1 cellular context compared by ENCODE assay signal in genomic region chr15:40564591-40565332, GRCh38.
TF ChIP-seq lines count a peak whose summit lies in the region.

Gene CCDC32 (minus strand): TSS chr15:40565042. CDS start chr15:40563015, 2,027 bp downstream.

TF ChIP-seq in HepG2, 621 proteins besides CTCF, POLR2A, EP300 and RAD21 (continued from another document and continues in another):
- TF ChIP-seq DZIP1 (CRISPR knock-in tag; IDR thresholded peaks at IDR 0.05) (no peak), ZNF569 (CRISPR knock-in tag; IDR thresholded peaks at IDR 0.05; ENCODE audit: borderline replicate concordance) (no peak), ZKSCAN1 (IDR thresholded peaks at IDR 0.05; ENCODE audit: low read length) (no peak), CAMTA2 (CRISPR knock-in tag; IDR thresholded peaks at IDR 0.05; ENCODE audit: borderline replicate concordance) (no peak), REST (IDR thresholded peaks at IDR 0.05; ENCODE audit: borderline replicate concordance in 1 of 2, low read depth in 1 of 2, low read length in 2 of 2) (no peak), ZFX (CRISPR knock-in tag; IDR thresholded peaks at IDR 0.05; ENCODE audit: low read depth) (peak; percentile 64), MNT (IDR thresholded peaks at IDR 0.05) (peak; percentile 75), ADNP (CRISPR knock-in tag; IDR thresholded peaks at IDR 0.05) (no peak), RBFOX2 (IDR thresholded peaks at IDR 0.05; ENCODE audit: low read depth, low read length) (no peak), SNRNP70 (IDR thresholded peaks at IDR 0.05; ENCODE audit: low read depth, low read length) (no peak), NR0B2 (CRISPR knock-in tag; IDR thresholded peaks at IDR 0.05) (peak; percentile 68; the same call in 1 of the 2 replicates), ATRX (CRISPR knock-in tag; IDR thresholded peaks at IDR 0.05; ENCODE audit: borderline replicate concordance) (no peak), ZNF335 (CRISPR knock-in tag; IDR thresholded peaks at IDR 0.05) (no peak), TAF1 (CRISPR knock-in tag; IDR thresholded peaks at IDR 0.05) (peak; percentile 77), TRIM22 (IDR thresholded peaks at IDR 0.05) (no peak), RBAK (CRISPR knock-in tag; IDR thresholded peaks at IDR 0.05) (no peak), GPBP1L1 (CRISPR knock-in tag; IDR thresholded peaks at IDR 0.05) (no peak), BHLHE40 (IDR thresholded peaks at IDR 0.05; ENCODE audit: low read length) (peak; percentile 97), FOXK1 (CRISPR knock-in tag; IDR thresholded peaks at IDR 0.05; ENCODE audit: borderline replicate concordance, low read depth) (no peak), ZFAT (CRISPR knock-in tag; conservative IDR thresholded peaks at IDR 0.05) (no peak), PAF1 (CRISPR knock-in tag; IDR thresholded peaks at IDR 0.05) (no peak), MAFG (CRISPR knock-in tag; IDR thresholded peaks at IDR 0.05) (no peak), TBX3 (IDR thresholded peaks at IDR 0.05; ENCODE audit: borderline replicate concordance) (no peak), FOXK2 (IDR thresholded peaks at IDR 0.05) (no peak), PHF20 (CRISPR knock-in tag; IDR thresholded peaks at IDR 0.05) (peak; percentile 70), BRCA1 (CRISPR knock-in tag; IDR thresholded peaks at IDR 0.05) (no peak), FOSL2 (CRISPR knock-in tag; IDR thresholded peaks at IDR 0.05) (peak; percentile 34; the same call in 1 of the 2 replicates), RFX3 (CRISPR knock-in tag; IDR thresholded peaks at IDR 0.05) (peak; percentile 75), NFATC3 (CRISPR knock-in tag; IDR thresholded peaks at IDR 0.05) (no peak), ZFP36L1 (CRISPR knock-in tag; IDR thresholded peaks at IDR 0.05) (peak; percentile 67; the same call in 1 of the 2 replicates), ZNF580 (CRISPR knock-in tag; IDR thresholded peaks at IDR 0.05; ENCODE audit: borderline replicate concordance, low read depth) (0 out of 2 replicates have a peak, but pooled peaks have one; percentile 21), ZNF350 (CRISPR knock-in tag; IDR thresholded peaks at IDR 0.05; ENCODE audit: borderline replicate concordance, low read depth) (peak; percentile 83), TSC22D2 (CRISPR knock-in tag; IDR thresholded peaks at IDR 0.05; ENCODE audit: borderline replicate concordance) (no peak), THAP11 (CRISPR knock-in tag; IDR thresholded peaks at IDR 0.05) (peak; percentile 75), ZNF383 (CRISPR knock-in tag; IDR thresholded peaks at IDR 0.05; ENCODE audit: borderline replicate concordance) (no peak), SMAD9 (CRISPR knock-in tag; IDR thresholded peaks at IDR 0.05) (no peak), ZMAT5 (CRISPR knock-in tag; IDR thresholded peaks at IDR 0.05; ENCODE audit: borderline replicate concordance, low read depth) (no peak), GMEB2 (CRISPR knock-in tag; IDR thresholded peaks at IDR 0.05; ENCODE audit: low read depth) (no peak), MAFF (IDR thresholded peaks at IDR 0.05; ENCODE audit: low read depth, low read length) (no peak), CBX2 (IDR thresholded peaks at IDR 0.05; ENCODE audit: low read depth, low read length) (no peak), CBX2 (CRISPR knock-in tag; IDR thresholded peaks at IDR 0.05; ENCODE audit: low read depth) (no peak), ZKSCAN5 (CRISPR knock-in tag; IDR thresholded peaks at IDR 0.05) (no peak; the same call in 1 of the 2 replicates), ATF5 (CRISPR knock-in tag; IDR thresholded peaks at IDR 0.05; ENCODE audit: low read depth) (no peak), ZNF576 (CRISPR knock-in tag; IDR thresholded peaks at IDR 0.05) (no peak), ZFP82 (CRISPR knock-in tag; IDR thresholded peaks at IDR 0.05; ENCODE audit: borderline replicate concordance) (no peak), SP4 (CRISPR knock-in tag; IDR thresholded peaks at IDR 0.05) (peak; percentile 86), BCL6 (CRISPR knock-in tag; IDR thresholded peaks at IDR 0.05) (no peak), TOPORS (CRISPR knock-in tag; IDR thresholded peaks at IDR 0.05) (no peak), ZBTB25 (CRISPR knock-in tag; IDR thresholded peaks at IDR 0.05) (no peak), ZNF501 (CRISPR knock-in tag; IDR thresholded peaks at IDR 0.05) (peak; percentile 95), ZNF572 (CRISPR knock-in tag; IDR thresholded peaks at IDR 0.05) (no peak), PREB (CRISPR knock-in tag; IDR thresholded peaks at IDR 0.05) (no peak), CCDC6 (CRISPR knock-in tag; IDR thresholded peaks at IDR 0.05) (no peak), ZNF709 (CRISPR knock-in tag; IDR thresholded peaks at IDR 0.05) (no peak), PHF8 (CRISPR knock-in tag; IDR thresholded peaks at IDR 0.05) (peak; percentile 64; the same call in 1 of the 2 replicates)
